ENCODE assay signal across 24 cellular contexts in genomic region chr5:16120579-16120978, GRCh38. TPM values are rescaled to one million over a fixed set of nuclear protein-coding genes. Genes with fewer than 3 reads are reported as not detected.
"Had no signal": no experiment of that assay in that cellular context is flagged by ENCODE, and none has a peak within 500 bp of the region (broad histone marks: within the 10 kb centered on the region; RNA-seq: fewer than 3 reads in every experiment).

No MANE protein-coding gene starts in this region.

- DNase-seq: IMR-90, Kasumi-1, MM.1S, NCI-H1092 treated with DMSO at 0.1 percent for 48 hours, NCI-H1417, NCI-H1436 treated with DMSO at 0.1 percent for 48 hours, NCI-H1694, NCI-H187 treated with DMSO at 0.1 percent for 48 hours, NCI-H2029 treated with DMSO at 0.1 percent for 48 hours, NCI-H2107, NCI-H2227 treated with DMSO at 0.1 percent for 48 hours, NCI-H524, NCI-H69, NCI-H774, PC-9, Peyer's patch, SHP77 had no signal

- FAIRE-seq: HepG2 had no signal

- H3K36me3 ChIP-seq: Peyer's patch had no signal

- H3K27ac ChIP-seq: KMS-11, PC-9, Peyer's patch had no signal

- H3K4me3 ChIP-seq: PC-9, Peyer's patch had no signal

- H3K9me3 ChIP-seq: Peyer's patch had no signal

- H3K4me1 ChIP-seq: Peyer's patch had no signal

- H3K27me3 ChIP-seq: Peyer's patch had no signal

RNA-seq across cellular contexts. Expression of gene MARCHF11, which starts 59.0 kb away (rescaled TPM):
- total RNA-seq: HepG2, HT-29, IMR-90, NCI-H460, OCI-LY7, PC-9, Peyer's patch, RPMI7951, SK-MEL-5 had no signal
- polyA plus RNA-seq: HepG2, IMR-90 had no signal
